Comparison of ENCODE assay signal across 21 cellular contexts in the genomic region with DNA sequence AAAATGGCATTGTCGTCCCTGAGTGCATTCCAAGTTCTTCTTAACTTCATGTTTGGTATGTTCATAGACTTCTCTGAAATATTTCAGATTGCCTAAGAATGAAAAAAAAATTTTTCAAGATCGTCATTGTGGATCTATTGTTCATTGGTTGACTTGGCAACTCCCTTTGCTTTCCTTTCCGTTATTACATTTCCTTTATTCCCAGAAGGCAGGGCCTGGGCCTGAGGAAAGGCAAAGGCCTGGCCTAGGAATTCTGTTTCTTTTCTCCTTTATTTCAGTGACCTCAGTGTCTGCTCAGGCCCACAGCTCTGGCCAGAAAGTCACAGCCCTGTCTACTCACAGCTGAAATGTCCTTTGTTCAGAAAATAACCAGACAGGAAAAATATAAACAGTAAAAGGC.
DNase-seq lines count a peak whose midpoint lies in the region; ATAC-seq, FAIRE-seq and TF ChIP-seq lines count a peak whose summit lies in the region.
"Had no signal": no experiment of that assay in that cellular context is flagged by ENCODE, and none has a peak within 500 bp of the region (broad histone marks: within the 10 kb centered on the region; RNA-seq: fewer than 3 reads in every experiment).

No MANE protein-coding gene starts in this region.

- H3K4me1 Mint-ChIP-seq in T-helper 17 cell: peaks cover 13% of the 10 kb centered on the region

- H3K36me3 ChIP-seq in right atrium auricular region (no peaks in the 10 kb centered on the region), psoas muscle (ENCODE audit: insufficient read depth in 1 of 2, low read depth in 1 of 2) (no peaks in the 10 kb centered on the region), esophagus squamous epithelium (no peaks in the 10 kb centered on the region)

- no peak for DNase-seq in T-helper 17 cell
- peak; percentile 71 for DNase-seq in fibroblast of the aortic adventitia (ENCODE audit: low read depth)
- DNase-seq in right atrium auricular region (ENCODE audit: low spot score): peak; percentile 77
- peak; percentile 19 to 62 for DNase-seq in psoas muscle
- DNase-seq in mesenteric fat pad (ENCODE audit: low spot score): no peak
- DNase-seq in urothelium cell line (ENCODE audit: low spot score): no peak
- DNase-seq in esophagus squamous epithelium (lab: John Stamatoyannopoulos, UW): no peak
- DNase-seq: DMS79 treated with DMSO at 0.1 percent for 48 hours, HFFc6, NCI-H1092, NCI-H146, NCI-H2081, NCI-H510A, NCI-H774, PC-3 had no signal

- no peak for TF ChIP-seq POLR2A in esophagus squamous epithelium (IDR thresholded peaks at IDR 0.05)

- no peak overlapping the region for H3K4me3 Mint-ChIP-seq in T-helper 17 cell
- H3K4me3 Mint-ChIP-seq: HFFc6 had no signal

- no peak for TF ChIP-seq CTCF in fibroblast of the aortic adventitia (IDR thresholded peaks at IDR 0.05; ENCODE audit: insufficient read depth, low read length)
- TF ChIP-seq CTCF in right atrium auricular region (IDR thresholded peaks at IDR 0.05): no peak
- TF ChIP-seq CTCF in psoas muscle (IDR thresholded peaks at IDR 0.05): no peak
- no peak for TF ChIP-seq CTCF in esophagus squamous epithelium (IDR thresholded peaks at IDR 0.05)

- no peaks in the 10 kb centered on the region for H3K27me3 Mint-ChIP-seq in T-helper 17 cell

- H3K36me3 Mint-ChIP-seq in T-helper 17 cell (ENCODE audit: low read depth): no peaks in the 10 kb centered on the region

- H3K27me3 ChIP-seq in right atrium auricular region: no peaks in the 10 kb centered on the region
- no peaks in the 10 kb centered on the region for H3K27me3 ChIP-seq in psoas muscle (ENCODE audit: insufficient read depth in 3 of 3, low read length in 2 of 3)
- H3K27me3 ChIP-seq in esophagus squamous epithelium: no peaks in the 10 kb centered on the region
- H3K27me3 ChIP-seq: BLaER1 had no signal

- no peaks in the 10 kb centered on the region for H3K9me3 ChIP-seq in T-helper 17 cell (ENCODE audit: control insufficient read depth, low read length, poor library complexity, severe bottlenecking)
- H3K9me3 ChIP-seq in right atrium auricular region: no peaks in the 10 kb centered on the region
- no peaks in the 10 kb centered on the region for H3K9me3 ChIP-seq in psoas muscle
- no peaks in the 10 kb centered on the region for H3K9me3 ChIP-seq in esophagus squamous epithelium
- H3K9me3 ChIP-seq: BLaER1 had no signal

- 69 to 79% (median 73%) methylated on average over 3 of the region's 3 CpGs for WGBS in psoas muscle, 3 donors
- 63 to 76% methylated on average over 3 of the region's 3 CpGs for WGBS in esophagus squamous epithelium, 2 donors

- ATAC-seq in T-helper 17 cell (no peak), psoas muscle (peak in 1 of 4 donors; percentile 46), HG02588 (IDR thresholded peaks at IDR 0.05; ENCODE audit: unreplicated experiment) (no peak)
- ATAC-seq: PC-3 had no signal

- H3K4me1 ChIP-seq in right atrium auricular region (peaks cover 0 to 36% of the 10 kb centered on the region in 2 donors), psoas muscle (peaks cover 19% of the 10 kb centered on the region), esophagus squamous epithelium (no peaks in the 10 kb centered on the region)
- H3K4me1 ChIP-seq: BLaER1 had no signal

- H3K27ac Mint-ChIP-seq in T-helper 17 cell: peak overlapping the region; percentile 32
- H3K27ac Mint-ChIP-seq: HFFc6 had no signal

- no peak for FAIRE-seq in urothelium cell line (lab: Jason Lieb, UNC)
- FAIRE-seq: A204.1, G401.6, H54 had no signal

- intact Hi-C loops in psoas muscle (cut with DNase I): loop anchor here in 1 of 2 donors (10.0 kb wide), 1 partner anchor 543 kb away; no protein-coding TSS in a partner anchor
- intact Hi-C loops in esophagus squamous epithelium (cut with DNase I): no loop called here

- no peak overlapping the region for H3K4me3 ChIP-seq in fibroblast of the aortic adventitia (ENCODE audit: low read depth, low read length)
- H3K4me3 ChIP-seq in right atrium auricular region: no peak overlapping the region
- H3K4me3 ChIP-seq in psoas muscle: no peak overlapping the region
- no peak overlapping the region for H3K4me3 ChIP-seq in esophagus squamous epithelium
- H3K4me3 ChIP-seq: BLaER1 had no signal

- H3K27ac ChIP-seq in right atrium auricular region (peak overlapping the region; percentile 62 to 71), psoas muscle (no peak overlapping the region), esophagus squamous epithelium (no peak overlapping the region)
- H3K27ac ChIP-seq: BLaER1, RWPE1 had no signal

Comparison
In these comparisons a context has a peak if more than half of its experiments do, and no peak if none do; other contexts are left out.
1. DNase-seq: peak in fibroblast of the aortic adventitia (single experiment), right atrium auricular region (single experiment) and psoas muscle (2 of 2); none in T-helper 17 cell (0 of 3), mesenteric fat pad (single experiment), urothelium cell line (single experiment) and esophagus squamous epithelium (single experiment).
2. H3K27ac ChIP-seq: peak in right atrium auricular region (2 of 2); none in psoas muscle (single experiment) and esophagus squamous epithelium (0 of 4).